In genomic region chr10:100182281-100182680, GRCh38 we compare ENCODE assay signal across 21 cellular contexts. TPM values are rescaled to one million over a fixed set of nuclear protein-coding genes. Genes with fewer than 3 reads are reported as not detected.
DNase-seq lines count a peak whose midpoint lies in the region; ATAC-seq and TF ChIP-seq lines count a peak whose summit lies in the region.
"Had no signal": no experiment of that assay in that cellular context is flagged by ENCODE, and none has a peak within 500 bp of the region (broad histone marks: within the 10 kb centered on the region; RNA-seq: fewer than 3 reads in every experiment).

No MANE protein-coding gene starts in this region.

- H3K36me3 ChIP-seq in PC-9 (ENCODE audit: low read depth) = peaks cover 9% of the 10 kb centered on the region; the same call in 1 of the 2 replicates
- peaks cover 0 to 60% (median 0%) of the 10 kb centered on the region in 3 donors for H3K36me3 ChIP-seq in esophagus squamous epithelium
- H3K36me3 ChIP-seq in upper lobe of left lung = peaks cover 0 to 13% (median 2%) of the 10 kb centered on the region in 4 donors
- peaks cover 62% of the 10 kb centered on the region for H3K36me3 ChIP-seq in OCI-LY7 (ENCODE audit: insufficient read depth, low read length)

- intact Hi-C loops in PC-9 (cut with micrococcal nuclease; ENCODE audit: unreplicated experiment) = no loop called here
- intact Hi-C loops in esophagus squamous epithelium (cut with DNase I) = no loop called here
- intact Hi-C loops in OCI-LY7 (cut with micrococcal nuclease; ENCODE audit: unreplicated experiment) = loop anchor here (10.0 kb wide), 1 partner anchor 193 kb away; no protein-coding TSS in a partner anchor

- H3K4me1 ChIP-seq in PC-9 (replicated peaks; ENCODE audit: insufficient read depth) (peaks cover 30% of the 10 kb centered on the region), esophagus squamous epithelium (peaks cover 20 to 60% (median 21%) of the 10 kb centered on the region in 3 donors), upper lobe of left lung (peaks cover 20 to 33% (median 23%) of the 10 kb centered on the region in 4 donors), OCI-LY7 (ENCODE audit: insufficient read depth, low read length, poor library complexity, severe bottlenecking) (peaks cover 27% of the 10 kb centered on the region)

- no peak overlapping the region for H3K4me2 ChIP-seq in PC-9
- no peak overlapping the region for H3K4me2 ChIP-seq in OCI-LY7 (ENCODE audit: low read length)

- H3K36me3 Mint-ChIP-seq in activated naive CD4-positive, alpha-beta T cell treated with anti-CD3 and anti-CD28 coated beads, Interleukin-2, amount 50 U/mL, for 24 hours = peaks cover 34% of the 10 kb centered on the region
- H3K36me3 Mint-ChIP-seq in activated naive CD4-positive, alpha-beta T cell treated with anti-CD3 and anti-CD28 coated beads, Interleukin-2, amount 10 ng/mL, durations not matched to agents 7 days and 5 days = peaks cover 53% of the 10 kb centered on the region

- H3K27me3 Mint-ChIP-seq in activated naive CD4-positive, alpha-beta T cell treated with anti-CD3 and anti-CD28 coated beads, Interleukin-2, amount 50 U/mL, for 24 hours = no peaks in the 10 kb centered on the region
- H3K27me3 Mint-ChIP-seq in activated naive CD4-positive, alpha-beta T cell treated with anti-CD3 and anti-CD28 coated beads, Interleukin-2, amount 10 ng/mL, durations not matched to agents 7 days and 5 days = no peaks in the 10 kb centered on the region
- H3K27me3 Mint-ChIP-seq: activated CD4-positive, alpha-beta T cell treated with anti-CD3 and anti-CD28 coated beads for 36 hours; CD8-positive, alpha-beta memory T cell had no signal

- H3K4me3 ChIP-seq in PC-9 = no peak overlapping the region
- no peak overlapping the region for H3K4me3 ChIP-seq in esophagus squamous epithelium
- no peak overlapping the region for H3K4me3 ChIP-seq in upper lobe of left lung
- H3K4me3 ChIP-seq in OCI-LY7 (ENCODE audit: low read depth, low read length, poor library complexity, severe bottlenecking) = no peak overlapping the region
- H3K4me3 ChIP-seq: GM12878, left lung, tibial nerve had no signal

- no peaks in the 10 kb centered on the region for H3K9me2 ChIP-seq in PC-9 (ENCODE audit: insufficient read depth)
- H3K9me2 ChIP-seq in OCI-LY7 (ENCODE audit: insufficient read depth, low read length) = no peaks in the 10 kb centered on the region

- DNase-seq in activated naive CD4-positive, alpha-beta T cell treated with anti-CD3 and anti-CD28 coated beads, Interleukin-2, amount 10 ng/mL, durations not matched to agents 7 days and 5 days = no peak
- DNase-seq in PC-9 (no peak), esophagus squamous epithelium (lab: John Stamatoyannopoulos, UW) (no peak), upper lobe of left lung (peak in 1 of 2 donors; percentile 34), DMS153 treated with DMSO at 0.1 percent for 48 hours (lab: John Stamatoyannopoulos, UW; ENCODE audit: unreplicated experiment) (no peak), OCI-LY7 (ENCODE audit: low spot score) (no peak), NCI-H2029 (lab: John Stamatoyannopoulos, UW) (no peak)
- DNase-seq: activated CD4-positive, alpha-beta T cell treated with anti-CD3 and anti-CD28 coated beads for 36 hours; activated CD8-positive, alpha-beta memory T cell treated with anti-CD3 and anti-CD28 coated beads, Interleukin-2, amount 50 U/mL, for 48 hours; activated naive CD4-positive, alpha-beta T cell; CD8-positive, alpha-beta memory T cell; dermis blood vessel endothelial cell; HFFc6; NCI-H187 treated with DMSO at 0.1 percent for 48 hours; NCI-H446; SHP77 treated with DMSO at 0.1 percent for 48 hours had no signal

- TF ChIP-seq EP300 in upper lobe of left lung (IDR thresholded peaks at IDR 0.05) = no peak

- H3K79me2 ChIP-seq in PC-9 (ENCODE audit: low read depth) (peaks cover 34% of the 10 kb centered on the region), OCI-LY7 (ENCODE audit: insufficient read depth, low read depth, low read length) (peaks cover 60% of the 10 kb centered on the region)

- peak overlapping the region; percentile 19 for H3K27ac Mint-ChIP-seq in activated naive CD4-positive, alpha-beta T cell treated with anti-CD3 and anti-CD28 coated beads, Interleukin-2, amount 50 U/mL, for 24 hours
- no peak overlapping the region for H3K27ac Mint-ChIP-seq in activated naive CD4-positive, alpha-beta T cell treated with anti-CD3 and anti-CD28 coated beads, Interleukin-2, amount 10 ng/mL, durations not matched to agents 7 days and 5 days
- H3K27ac Mint-ChIP-seq: activated CD4-positive, alpha-beta T cell treated with anti-CD3 and anti-CD28 coated beads for 36 hours; HFFc6; stimulated activated effector memory CD8-positive, alpha-beta T cell treated with anti-CD3 and anti-CD28 coated beads, Interleukin-12 subunit alpha, Interleukin-12 subunit beta, amount 100 ng/mL, for 72 hours had no signal

- peaks cover 59% of the 10 kb centered on the region for H3K4me1 Mint-ChIP-seq in activated naive CD4-positive, alpha-beta T cell treated with anti-CD3 and anti-CD28 coated beads, Interleukin-2, amount 50 U/mL, for 24 hours
- H3K4me1 Mint-ChIP-seq in activated naive CD4-positive, alpha-beta T cell treated with anti-CD3 and anti-CD28 coated beads, Interleukin-2, amount 10 ng/mL, durations not matched to agents 7 days and 5 days = peaks cover 51% of the 10 kb centered on the region

- peak overlapping the region; percentile 66; the same call in 1 of the 2 replicates for H3K27ac ChIP-seq in PC-9
- H3K27ac ChIP-seq in esophagus squamous epithelium = peak overlapping the region in 3 of 4 donors; percentile 40 to 97 (median 96)
- H3K27ac ChIP-seq in upper lobe of left lung = peak overlapping the region; percentile 38 to 90 (median 64)
- H3K27ac ChIP-seq in OCI-LY7 (ENCODE audit: low read depth, low read length, poor library complexity, severe bottlenecking) = no peak overlapping the region
- H3K27ac ChIP-seq: tibial nerve had no signal

- H3K27me3 ChIP-seq in PC-9 (ENCODE audit: insufficient read depth, low read depth) = no peaks in the 10 kb centered on the region
- no peaks in the 10 kb centered on the region for H3K27me3 ChIP-seq in esophagus squamous epithelium
- no peaks in the 10 kb centered on the region for H3K27me3 ChIP-seq in upper lobe of left lung
- H3K27me3 ChIP-seq: left lung, tibial nerve had no signal

- H2AFZ ChIP-seq in PC-9 = no peak overlapping the region
- no peak overlapping the region for H2AFZ ChIP-seq in OCI-LY7 (ENCODE audit: low read length)

- POLR2A ChIA-PET in PC-9 (lab: Charles Lee; ENCODE audit: unreplicated experiment) (no interaction called here), OCI-LY7 (lab: Charles Lee) (no interaction called here)

- CTCF ChIA-PET in activated naive CD4-positive, alpha-beta T cell treated with anti-CD3 and anti-CD28 coated beads, Interleukin-2, amount 10 ng/mL, durations not matched to agents 7 days and 5 days (lab: Charles Lee) = no interaction called here
- CTCF ChIA-PET in PC-9 (lab: Charles Lee) (no interaction called here), OCI-LY7 (lab: Charles Lee; ENCODE audit: unreplicated experiment) (no interaction called here)

- ATAC-seq in upper lobe of left lung (ENCODE audit: low FRiP score in 2 of 2) = no peak
- ATAC-seq: activated CD4-positive, alpha-beta T cell treated with anti-CD3 and anti-CD28 coated beads for 36 hours; GM12878; left lung; stimulated activated effector memory CD8-positive, alpha-beta T cell treated with anti-CD3 and anti-CD28 coated beads, Interleukin-12 subunit alpha, Interleukin-12 subunit beta, amount 100 ng/mL, for 72 hours had no signal

- TF ChIP-seq CTCF in PC-9 (conservative IDR thresholded peaks at IDR 0.05) (no peak), esophagus squamous epithelium (IDR thresholded peaks at IDR 0.05) (no peak), upper lobe of left lung (IDR thresholded peaks at IDR 0.05) (no peak), OCI-LY7 (conservative IDR thresholded peaks at IDR 0.05; ENCODE audit: low read length) (no peak)

- peaks cover 11% of the 10 kb centered on the region for H3F3A ChIP-seq in PC-9 (ENCODE audit: insufficient read depth, low read depth)

- no TSS peak for BruUV-seq in PC-9 (replicated peaks; lab: Mats Ljungman, UMichigan)
- no TSS peak for BruUV-seq in OCI-LY7 (replicated peaks; lab: Mats Ljungman, UMichigan)

- TF ChIP-seq POLR2A in esophagus squamous epithelium (IDR thresholded peaks at IDR 0.05) (no peak), upper lobe of left lung (IDR thresholded peaks at IDR 0.05) (no peak)

- H4K20me1 ChIP-seq in PC-9 (ENCODE audit: insufficient read depth) (no peaks in the 10 kb centered on the region), OCI-LY7 (ENCODE audit: insufficient read depth, low read length) (peaks cover 6% of the 10 kb centered on the region; the same call in 1 of the 2 replicates)

- H3K9me3 ChIP-seq in PC-9 (ENCODE audit: insufficient read depth, low read depth) (no peaks in the 10 kb centered on the region), esophagus squamous epithelium (no peaks in the 10 kb centered on the region), upper lobe of left lung (no peaks in the 10 kb centered on the region), OCI-LY7 (ENCODE audit: low read length) (no peaks in the 10 kb centered on the region)
- H3K9me3 ChIP-seq: left lung, tibial nerve had no signal

- 78 to 91% methylated on average over 6 of the region's 6 CpGs for WGBS in esophagus squamous epithelium, 2 donors
- 76 to 84% methylated on average over 6 of the region's 6 CpGs for WGBS in upper lobe of left lung, 2 donors

- H3K4me3 Mint-ChIP-seq in activated naive CD4-positive, alpha-beta T cell treated with anti-CD3 and anti-CD28 coated beads, Interleukin-2, amount 50 U/mL, for 24 hours = peak overlapping the region; percentile 8
- H3K4me3 Mint-ChIP-seq in activated naive CD4-positive, alpha-beta T cell treated with anti-CD3 and anti-CD28 coated beads, Interleukin-2, amount 10 ng/mL, durations not matched to agents 7 days and 5 days = no peak overlapping the region
- H3K4me3 Mint-ChIP-seq: activated CD4-positive, alpha-beta T cell treated with anti-CD3 and anti-CD28 coated beads for 36 hours; HFFc6; stimulated activated effector memory CD8-positive, alpha-beta T cell treated with anti-CD3 and anti-CD28 coated beads, Interleukin-12 subunit alpha, Interleukin-12 subunit beta, amount 100 ng/mL, for 72 hours had no signal

- no peaks in the 10 kb centered on the region for H3K9me3 Mint-ChIP-seq in activated naive CD4-positive, alpha-beta T cell treated with anti-CD3 and anti-CD28 coated beads, Interleukin-2, amount 50 U/mL, for 24 hours
- no peaks in the 10 kb centered on the region for H3K9me3 Mint-ChIP-seq in activated naive CD4-positive, alpha-beta T cell treated with anti-CD3 and anti-CD28 coated beads, Interleukin-2, amount 10 ng/mL, durations not matched to agents 7 days and 5 days
- H3K9me3 Mint-ChIP-seq: CD8-positive, alpha-beta memory T cell; HFFc6; stimulated activated effector memory CD8-positive, alpha-beta T cell treated with anti-CD3 and anti-CD28 coated beads, Interleukin-12 subunit alpha, Interleukin-12 subunit beta, amount 100 ng/mL, for 72 hours had no signal

RNA-seq across cellular contexts. Expression of gene ERLIN1, which starts 3.5 kb away (rescaled TPM):
- total RNA-seq in PC-9 (2021) = 18.6 and 24.9 TPM in 2 replicates
- total RNA-seq in esophagus squamous epithelium = 10 to 100 TPM; 27.7 to 33.3 (median 29.5) TPM
- 10 to 100 TPM in 5 of 6 donors, 1 to 10 TPM in 1; 9.4 to 40.7 (median 24.4) TPM for total RNA-seq in upper lobe of left lung
- 24.7 and 26.7 TPM in 2 replicates for total RNA-seq in OCI-LY7 (2014; rRNA removed; shearing (Covaris generic))
- 24.1 and 25.6 TPM in 2 replicates for total RNA-seq in OCI-LY7 (2022)

RNA-seq across cellular contexts. Expression of gene CHUK, which starts 47.1 kb away (rescaled TPM):
- 6.2 and 7.8 TPM in 2 replicates for total RNA-seq in PC-9 (2021)
- total RNA-seq in esophagus squamous epithelium = 10 to 100 TPM in 3 of 4 donors, 1 to 10 TPM in 1; 6.9 to 20.8 (median 19.5) TPM
- total RNA-seq in upper lobe of left lung = 10 to 100 TPM in 4 of 6 donors, 1 to 10 TPM in 2; 8.8 to 27.3 (median 18.7) TPM
- 21.0 and 23.5 TPM in 2 replicates for total RNA-seq in OCI-LY7 (2014; rRNA removed; shearing (Covaris generic))
- 25.6 and 26.2 TPM in 2 replicates for total RNA-seq in OCI-LY7 (2022)
